In the genomic region with DNA sequence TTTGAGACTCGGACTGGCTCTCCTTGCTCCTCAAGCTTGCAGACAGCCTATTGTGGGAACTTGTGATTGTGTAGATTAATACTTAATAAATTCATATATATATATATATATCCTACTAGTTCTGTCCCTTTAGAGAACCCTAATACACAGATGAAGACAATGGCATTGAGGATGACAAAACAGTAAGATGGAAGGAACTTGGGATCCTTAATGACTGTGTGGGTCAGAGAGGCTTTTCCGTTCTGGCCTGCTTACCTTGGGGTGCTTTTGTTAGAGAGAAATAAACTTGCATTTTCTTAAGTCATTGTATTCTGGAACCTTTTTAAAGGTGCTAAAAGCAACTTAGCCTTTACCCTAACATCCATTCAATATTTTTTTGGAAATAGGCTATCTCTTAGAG, we compare ENCODE assay signal across 34 cellular contexts.
"Had no signal": no experiment of that assay in that cellular context is flagged by ENCODE, and none has a peak within 500 bp of the region (broad histone marks: within the 10 kb centered on the region; RNA-seq: fewer than 3 reads in every experiment).

No MANE protein-coding gene starts in this region.

- DNase-seq: activated B cell treated with CpG ODN at 0.5 μM for 24 hours; activated CD4-positive, alpha-beta memory T cell treated with anti-CD3 and anti-CD28 coated beads for 36 hours; activated CD4-positive, alpha-beta T cell treated with anti-CD3 and anti-CD28 coated beads for 4 hours; activated CD4-positive, alpha-beta T cell treated with anti-CD3 and anti-CD28 coated beads, Interleukin-2, amount 10 ng/mL, durations not matched to agents 24 days and 14 days; activated CD4-positive, alpha-beta T cell treated with anti-CD3 and anti-CD28 coated beads, Interleukin-2, amount 50 U/mL, for 1 hour; activated CD4-positive, alpha-beta T cell treated with anti-CD3 and anti-CD28 coated beads, Interleukin-2, amount 50 U/mL, for 4 hours; activated CD4-positive, CD25-positive, alpha-beta regulatory T cell treated with anti-CD3 and anti-CD28 coated beads, Interleukin-2, amount 50 U/mL, for 72 hours; activated CD8-positive, alpha-beta memory T cell treated with anti-CD3 and anti-CD28 coated beads, Interleukin-2, amount 50 U/mL, for 4 hours; activated CD8-positive, alpha-beta T cell treated with anti-CD3 and anti-CD28 coated beads for 36 hours; activated effector memory CD4-positive, alpha-beta T cell treated with anti-CD3 and anti-CD28 coated beads, Interleukin-2, amount 50 U/mL, for 16 hours; activated gamma-delta T cell treated with Interleukin-2 at 50 U/mL for 16 hours; activated naive CD4-positive, alpha-beta T cell; activated naive CD4-positive, alpha-beta T cell treated with anti-CD3 and anti-CD28 coated beads for 36 hours; activated naive CD4-positive, alpha-beta T cell treated with anti-CD3 and anti-CD28 coated beads, Interleukin-2, amount 50 U/mL, for 16 hours; activated naive CD8-positive, alpha-beta T cell treated with anti-CD3 and anti-CD28 coated beads for 36 hours; activated T-cell treated with anti-CD3 and anti-CD28 coated beads for 4 hours; activated T-cell treated with anti-CD3 and anti-CD28 coated beads, Interleukin-2, amount 50 U/mL, for 1 hour; activated T-cell treated with anti-CD3 and anti-CD28 coated beads, Interleukin-2, amount 50 U/mL, for 4 hours; activated T-cell treated with anti-CD3 and anti-CD28 coated beads, Interleukin-2, amount 50 U/mL, for 72 hours; adrenal gland; amniotic stem cell; aorta; body of pancreas; brain microvascular endothelial cell; central memory CD4-positive, alpha-beta T cell; cerebellar nuclear complex; T-helper 17 cell; T1000 had no signal

- H3K27me3 ChIP-seq: adrenal gland, body of pancreas, brain microvascular endothelial cell, breast epithelium had no signal

- H3K4me1 ChIP-seq: adrenal gland, breast epithelium had no signal

- H3K9me3 ChIP-seq: adrenal gland, body of pancreas, breast epithelium had no signal

- H3K36me3 ChIP-seq: adrenal gland, brain microvascular endothelial cell, breast epithelium had no signal

- ATAC-seq: activated CD8-positive, alpha-beta T cell treated with anti-CD3 and anti-CD28 coated beads for 36 hours; activated naive CD4-positive, alpha-beta T cell treated with anti-CD3 and anti-CD28 coated beads, Interleukin-2, amount 50 U/mL, for 72 hours; activated T-cell treated with anti-CD3 and anti-CD28 coated beads, Interleukin-2, amount 50 U/mL, for 4 hours; activated T-cell treated with anti-CD3 and anti-CD28 coated beads, Interleukin-2, amount 50 U/mL, for 72 hours; activated T-helper 17 cell treated with anti-CD3 and anti-CD28 coated beads, Interleukin-2, amount 50 U/mL, for 72 hours; body of pancreas; T-helper 17 cell had no signal

- FAIRE-seq: astrocyte, TTC549 had no signal

- H3K27ac ChIP-seq: adrenal gland, body of pancreas, brain microvascular endothelial cell, breast epithelium, VCaP had no signal

- H3K4me3 ChIP-seq: adrenal gland, body of pancreas, breast epithelium had no signal
